9 cellular contexts compared by ENCODE assay signal in genomic region chr4:122218762-122219161, GRCh38.
DNase-seq lines count a peak whose midpoint lies in the region; ATAC-seq and TF ChIP-seq lines count a peak whose summit lies in the region.
"Had no signal": no experiment of that assay in that cellular context is flagged by ENCODE, and none has a peak within 500 bp of the region (broad histone marks: within the 10 kb centered on the region; RNA-seq: fewer than 3 reads in every experiment).

No MANE protein-coding gene starts in this region.

- no peak overlapping the region for H3K27ac Mint-ChIP-seq in activated naive CD4-positive, alpha-beta T cell treated with anti-CD3 and anti-CD28 coated beads, Interleukin-2, amount 50 U/mL, for 72 hours

- ATAC-seq in HG02571 (IDR thresholded peaks at IDR 0.05; ENCODE audit: unreplicated experiment) = no peak
- no peak for ATAC-seq in activated naive CD4-positive, alpha-beta T cell treated with anti-CD3 and anti-CD28 coated beads, Interleukin-2, amount 50 U/mL, for 72 hours

- no peak overlapping the region for H3K27ac ChIP-seq in MM.1S (ENCODE audit: low read length)
- no peak overlapping the region for H3K27ac ChIP-seq in smooth muscle cell (ENCODE audit: low read depth)
- H3K27ac ChIP-seq: BLaER1 had no signal

- H3K27me3 ChIP-seq in MM.1S (replicated peaks; ENCODE audit: insufficient read depth, low read length) (no peaks in the 10 kb centered on the region), smooth muscle cell (ENCODE audit: low read depth) (no peaks in the 10 kb centered on the region)
- H3K27me3 ChIP-seq: BLaER1 had no signal

- TF ChIP-seq CTCF in MM.1S (IDR thresholded peaks at IDR 0.05; ENCODE audit: low read length) = peak; percentile 28; the same call in 1 of the 2 replicates
- TF ChIP-seq CTCF in smooth muscle cell (IDR thresholded peaks at IDR 0.05; ENCODE audit: borderline replicate concordance, insufficient read depth, poor library complexity, severe bottlenecking) = peak; percentile 3

- H3K9me3 Mint-ChIP-seq in activated naive CD4-positive, alpha-beta T cell treated with anti-CD3 and anti-CD28 coated beads, Interleukin-2, amount 50 U/mL, for 72 hours = peaks cover 0 to 4% of the 10 kb centered on the region in 2 donors

- no peak for TF ChIP-seq POLR2A in erythroblast (IDR thresholded peaks at IDR 0.05; ENCODE audit: low read length)

- H3K79me2 ChIP-seq in MM.1S (ENCODE audit: low read length) (no peaks in the 10 kb centered on the region), smooth muscle cell (ENCODE audit: low read depth) (no peaks in the 10 kb centered on the region)

- no peak overlapping the region for H3K9ac ChIP-seq in MM.1S (ENCODE audit: low read length)
- H3K9ac ChIP-seq in smooth muscle cell (ENCODE audit: low read depth) = no peak overlapping the region
- H3K9ac ChIP-seq: BLaER1 had no signal

- H3K4me1 ChIP-seq in MM.1S (ENCODE audit: low read length) = no peaks in the 10 kb centered on the region
- H3K4me1 ChIP-seq in smooth muscle cell (ENCODE audit: low read depth) = no peaks in the 10 kb centered on the region

- peak; percentile 27 for DNase-seq in NCI-H82 (lab: John Stamatoyannopoulos, UW)
- no peak for DNase-seq in NCI-H82 treated with DMSO at 0.1 percent for 48 hours (lab: John Stamatoyannopoulos, UW; ENCODE audit: unreplicated experiment)
- DNase-seq in MM.1S = no peak
- DNase-seq in erythroblast (lab: John Stamatoyannopoulos, UW) = peak; percentile 3 to 18
- no peak for DNase-seq in smooth muscle cell (lab: John Stamatoyannopoulos, UW; ENCODE audit: unreplicated experiment)
- no peak for DNase-seq in activated naive CD4-positive, alpha-beta T cell treated with anti-CD3 and anti-CD28 coated beads, Interleukin-2, amount 50 U/mL, for 72 hours (ENCODE audit: low spot score in 2 of 2)
- no peak for DNase-seq in SIG-M5 (lab: John Stamatoyannopoulos, UW)

- H3K4me2 ChIP-seq in MM.1S (ENCODE audit: low read depth, low read length) (no peak overlapping the region), smooth muscle cell (no peak overlapping the region)
- H3K4me2 ChIP-seq: BLaER1 had no signal

- WGBS in smooth muscle cell (ENCODE audit: low lambda C conversion rate) = 65% methylated on average over 1 of the region's 1 CpG

- peaks cover 4% of the 10 kb centered on the region; the same call in 1 of the 2 replicates for H3K36me3 ChIP-seq in MM.1S (replicated peaks; ENCODE audit: insufficient read depth, low read length)
- H3K36me3 ChIP-seq in smooth muscle cell (ENCODE audit: low read depth) = peaks cover 4% of the 10 kb centered on the region

- H3K4me3 ChIP-seq in MM.1S (ENCODE audit: low read length) (no peak overlapping the region), smooth muscle cell (no peak overlapping the region)
- H3K4me3 ChIP-seq: BLaER1 had no signal

- H4K20me1 ChIP-seq in MM.1S (ENCODE audit: insufficient read depth, low read length) (no peaks in the 10 kb centered on the region), smooth muscle cell (ENCODE audit: low read depth) (no peaks in the 10 kb centered on the region)
- H4K20me1 ChIP-seq: BLaER1 had no signal

- H2AFZ ChIP-seq in MM.1S (ENCODE audit: low read length) (no peak overlapping the region), smooth muscle cell (ENCODE audit: low read depth) (no peak overlapping the region)

- H3K9me2 ChIP-seq in MM.1S (replicated peaks; ENCODE audit: insufficient read depth, low read length) = no peaks in the 10 kb centered on the region

- peaks cover 12 to 17% of the 10 kb centered on the region in 2 donors for H3K36me3 Mint-ChIP-seq in activated naive CD4-positive, alpha-beta T cell treated with anti-CD3 and anti-CD28 coated beads, Interleukin-2, amount 50 U/mL, for 72 hours

- H3K9me3 ChIP-seq in MM.1S (replicated peaks; ENCODE audit: insufficient read depth, low read length) = no peaks in the 10 kb centered on the region
- H3K9me3 ChIP-seq in smooth muscle cell (replicated peaks; ENCODE audit: low read depth) = no peaks in the 10 kb centered on the region
- H3K9me3 ChIP-seq: BLaER1 had no signal

- H3F3A ChIP-seq in MM.1S (ENCODE audit: insufficient read depth, low read length) (no peaks in the 10 kb centered on the region), smooth muscle cell (ENCODE audit: low read depth) (no peaks in the 10 kb centered on the region)

Comparison
In these comparisons a context has a peak if more than half of its experiments do, and no peak if none do; other contexts are left out.
1. DNase-seq: peak in NCI-H82 (single experiment) and erythroblast (2 of 2); none in NCI-H82 treated with DMSO at 0.1 percent for 48 hours (single experiment), MM.1S (single experiment), smooth muscle cell (single experiment), activated naive CD4-positive, alpha-beta T cell treated with anti-CD3 and anti-CD28 coated beads, Interleukin-2, amount 50 U/mL, for 72 hours (0 of 2) and SIG-M5 (single experiment).